In the genomic region with DNA sequence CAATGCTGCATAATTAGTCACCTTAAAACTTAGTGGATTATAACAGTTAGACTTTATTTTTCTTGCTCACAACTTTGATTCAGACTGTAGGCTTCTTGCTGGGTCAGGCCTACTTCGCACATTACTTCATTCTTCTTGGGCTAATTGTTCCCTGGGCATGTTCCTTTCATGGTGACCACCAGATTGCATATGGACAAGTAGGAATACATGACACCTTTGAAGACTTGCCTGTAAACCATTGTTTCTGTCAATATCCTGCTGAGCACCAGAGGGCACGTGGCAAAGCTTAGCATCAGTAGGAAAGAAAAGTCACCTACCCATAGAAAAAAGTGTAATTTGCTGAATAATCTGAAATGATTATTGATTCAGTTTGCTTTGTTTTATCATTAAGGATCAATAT, we compare ENCODE assay signal across 2 cellular contexts.
TF ChIP-seq lines count a peak whose summit lies in the region.

No MANE protein-coding gene starts in this region.

TF ChIP-seq in HEK293T, 16 proteins besides CTCF, POLR2A, EP300 and RAD21 (continued from another document):
- no peak for TF ChIP-seq HDGF (IDR thresholded peaks at IDR 0.05; ENCODE audit: borderline replicate concordance)
- no peak for TF ChIP-seq ARNT (IDR thresholded peaks at IDR 0.05)
- TF ChIP-seq FOXA1 (IDR thresholded peaks at IDR 0.05) = no peak
- TF ChIP-seq CTBP1 (IDR thresholded peaks at IDR 0.05; ENCODE audit: borderline replicate concordance) = no peak

TF ChIP-seq in H1, 55 proteins besides CTCF, POLR2A, EP300 and RAD21 (continued from another document):
- no peak for TF ChIP-seq USF2 (IDR thresholded peaks at IDR 0.05; ENCODE audit: low read length)
- TF ChIP-seq SIN3A (conservative IDR thresholded peaks at IDR 0.05 in 1 of 2, IDR thresholded peaks at IDR 0.05 in 1 of 2; ENCODE audit: low read depth in 1 of 2, low read length in 2 of 2) = no peak
- TF ChIP-seq RNF2 (IDR thresholded peaks at IDR 0.05; ENCODE audit: borderline replicate concordance, low read depth, low read length, missing control alignments, poor library complexity, severe bottlenecking) = no peak
- no peak for TF ChIP-seq CBX8 (IDR thresholded peaks at IDR 0.05; ENCODE audit: borderline replicate concordance, low read depth, low read length)
- TF ChIP-seq, protein P1, sequence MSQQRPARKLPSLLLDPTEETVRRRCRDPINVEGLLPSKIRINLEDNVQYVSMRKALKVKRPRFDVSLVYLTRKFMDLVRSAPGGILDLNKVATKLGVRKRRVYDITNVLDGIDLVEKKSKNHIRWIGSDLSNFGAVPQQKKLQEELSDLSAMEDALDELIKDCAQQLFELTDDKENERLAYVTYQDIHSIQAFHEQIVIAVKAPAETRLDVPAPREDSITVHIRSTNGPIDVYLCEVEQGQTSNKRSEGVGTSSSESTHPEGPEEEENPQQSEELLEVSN (IDR thresholded peaks at IDR 0.05) = peak; percentile 40; the same call in 1 of the 2 replicates
